Comparison of ENCODE assay signal across 15 cellular contexts in the genomic region with DNA sequence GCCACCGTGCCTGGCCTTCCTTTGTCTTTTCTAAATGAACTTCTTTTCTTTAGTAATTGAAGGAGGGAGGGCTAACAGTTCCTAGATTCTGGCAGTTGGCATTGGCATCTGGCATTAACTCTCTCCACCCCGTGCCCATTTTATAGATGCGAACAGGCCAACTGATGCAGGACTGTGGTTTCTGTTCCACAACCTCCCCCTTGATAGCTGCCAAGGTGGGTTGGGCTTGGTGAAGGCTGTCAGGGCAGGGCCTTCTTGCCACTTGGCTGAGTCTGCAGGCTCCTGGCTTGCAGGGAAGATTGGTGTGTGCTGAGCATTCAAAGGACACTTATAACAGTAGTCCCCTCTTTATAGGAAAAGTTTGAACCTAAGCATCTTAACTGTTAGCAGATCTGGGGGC. TPM values are rescaled to one million over a fixed set of nuclear protein-coding genes. Genes with fewer than 3 reads are reported as not detected.
DNase-seq lines count a peak whose midpoint lies in the region; ATAC-seq, FAIRE-seq and TF ChIP-seq lines count a peak whose summit lies in the region.
"Had no signal": no experiment of that assay in that cellular context is flagged by ENCODE, and none has a peak within 500 bp of the region (broad histone marks: within the 10 kb centered on the region; RNA-seq: fewer than 3 reads in every experiment).

No MANE protein-coding gene starts in this region.

- H3K4me3 Mint-ChIP-seq in MCF 10A (ENCODE audit: unreplicated experiment) = no peak overlapping the region
- H3K4me3 Mint-ChIP-seq in stimulated activated naive B cell treated with anti-CD40 and anti-IgM and Interleukin-4, amounts not matched to agents 10 μg/mL and 1 μg/mL and 100 μg/mL, for 72 hours = peak overlapping the region; percentile 19 to 34

- H3K4me2 ChIP-seq in GM12878 (ENCODE audit: control insufficient read depth, insufficient read depth) = no peak overlapping the region

- H3K79me2 ChIP-seq in GM12878 (ENCODE audit: control insufficient read depth, insufficient read depth, low read length) = no peaks in the 10 kb centered on the region; the same call in 1 of the 2 replicates

- no peaks in the 10 kb centered on the region for H4K20me1 ChIP-seq in GM12878 (ENCODE audit: control insufficient read depth, insufficient read depth)

- H3K27me3 Mint-ChIP-seq in MCF 10A (ENCODE audit: insufficient read depth, unreplicated experiment) = peaks cover 9% of the 10 kb centered on the region
- no peaks in the 10 kb centered on the region for H3K27me3 Mint-ChIP-seq in stimulated activated naive B cell treated with anti-CD40 and anti-IgM and Interleukin-4, amounts not matched to agents 10 μg/mL and 1 μg/mL and 100 μg/mL, for 72 hours

- CTCF ChIA-PET in MCF 10A (lab: Yijun Ruan, JAX) = interaction anchor here (0.6 kb wide), 1 partner anchor 690 kb away, joined by 3 read pairs; no protein-coding TSS in a partner anchor
- CTCF ChIA-PET in GM12878 (lab: Yijun Ruan, JAX) = interaction anchor here (1.0 to 4.0 kb wide), 7 partner anchors 8 to 33 kb away, joined by 3 to 22 read pairs (median 4); no protein-coding TSS in a partner anchor

- in situ Hi-C loops in GM12878 (cut with MboI) = no loop called here

- ATAC-seq in GM12878 (peak; percentile 33), GM18519 (IDR thresholded peaks at IDR 0.05; ENCODE audit: low FRiP score, unreplicated experiment) (no peak)
- no peak for ATAC-seq in stimulated activated naive B cell treated with anti-CD40 and anti-IgM and Interleukin-4, amounts not matched to agents 10 μg/mL and 1 μg/mL and 100 μg/mL, for 72 hours (replicated peaks)
- ATAC-seq: foreskin keratinocyte had no signal

- intact Hi-C loops in MCF 10A (cut with micrococcal nuclease) (no loop called here), breast epithelium (cut with DNase I; ENCODE audit: low total_unique reads) (no loop called here), GM12878 (cut with micrococcal nuclease; ENCODE audit: unreplicated experiment) (no loop called here)

- no peaks in the 10 kb centered on the region for H3K36me3 ChIP-seq in breast epithelium
- H3K36me3 ChIP-seq in GM12878 (ENCODE audit: control insufficient read depth in 2 of 2, insufficient read depth in 2 of 2, low read length in 1 of 2) = no peaks in the 10 kb centered on the region

- no peaks in the 10 kb centered on the region for H3K4me1 ChIP-seq in breast epithelium
- peaks cover 16% of the 10 kb centered on the region for H3K4me1 ChIP-seq in GM12878 (ENCODE audit: control insufficient read depth, insufficient read depth, low read length)
- H3K4me1 ChIP-seq: foreskin keratinocyte had no signal

- H3K27ac Mint-ChIP-seq in MCF 10A (ENCODE audit: low read depth, unreplicated experiment) = no peak overlapping the region
- peak overlapping the region; percentile 44 for H3K27ac Mint-ChIP-seq in stimulated activated naive B cell treated with anti-CD40 and anti-IgM and Interleukin-4, amounts not matched to agents 10 μg/mL and 1 μg/mL and 100 μg/mL, for 72 hours

- no peaks in the 10 kb centered on the region for H3K9me3 Mint-ChIP-seq in MCF 10A (ENCODE audit: unreplicated experiment)
- H3K9me3 Mint-ChIP-seq in stimulated activated naive B cell treated with anti-CD40 and anti-IgM and Interleukin-4, amounts not matched to agents 10 μg/mL and 1 μg/mL and 100 μg/mL, for 72 hours = no peaks in the 10 kb centered on the region

- no peak for TF ChIP-seq CTCF in MCF 10A (IDR thresholded peaks at IDR 0.05; ENCODE audit: unreplicated experiment)
- TF ChIP-seq CTCF in breast epithelium (IDR thresholded peaks at IDR 0.05) = no peak
- no peak for TF ChIP-seq CTCF in GM12878 (IDR thresholded peaks at IDR 0.05 in 2 of 3, conservative IDR thresholded peaks at IDR 0.05 in 1 of 3; ENCODE audit: control insufficient read depth in 2 of 3, extremely low read depth in 1 of 3, insufficient read depth in 1 of 3, low read depth in 3 of 3, low read length in 3 of 3)

- no peak for FAIRE-seq in GM12878 (lab: Jason Lieb, UNC)

- RAD21 ChIA-PET in GM12878 (lab: Charles Lee; ENCODE audit: unreplicated experiment) = interaction anchor here (0.8 to 12.8 kb wide), 6 partner anchors 9 to 77 kb away, joined by 3 to 128 read pairs (median 8); no protein-coding TSS in a partner anchor

- BruUV-seq in MCF 10A (replicated peaks; lab: Mats Ljungman, UMichigan) = no TSS peak
- BruUV-seq in GM12878 (replicated peaks; lab: Mats Ljungman, UMichigan) = no TSS peak

- H3K4me3 ChIP-seq in breast epithelium (no peak overlapping the region), GM12878 (no peak overlapping the region)

- TF ChIP-seq RAD21 in GM12878 (IDR thresholded peaks at IDR 0.05; ENCODE audit: insufficient read depth, low read depth, low read length) = no peak

- SMC1A ChIA-PET in GM12878 (lab: Charles Lee; ENCODE audit: uncharacterized antibody, unreplicated experiment) = interaction anchor here (0.7 to 4.1 kb wide), 3 partner anchors 13 to 246 kb away, joined by 3 to 35 read pairs (median 3); partner anchors contain the start of gene RPL39

- H3K4me1 Mint-ChIP-seq in MCF 10A (ENCODE audit: insufficient read depth, unreplicated experiment) = peaks cover 6% of the 10 kb centered on the region
- peaks cover 36 to 46% of the 10 kb centered on the region in 2 donors for H3K4me1 Mint-ChIP-seq in stimulated activated naive B cell treated with anti-CD40 and anti-IgM and Interleukin-4, amounts not matched to agents 10 μg/mL and 1 μg/mL and 100 μg/mL, for 72 hours

- no peak for TF ChIP-seq EP300 in GM12878 (IDR thresholded peaks at IDR 0.05; ENCODE audit: borderline replicate concordance in 1 of 2, control insufficient read depth in 1 of 2, low read depth in 2 of 2, low read length in 2 of 2)

- H3K27me3 ChIP-seq in breast epithelium (peaks cover 0 to 17% of the 10 kb centered on the region in 2 donors), GM12878 (replicated peaks in 1 of 2; ENCODE audit: control insufficient read depth in 2 of 2, insufficient read depth in 2 of 2, low read length in 1 of 2) (no peaks in the 10 kb centered on the region)

- POLR2A ChIA-PET in MCF 10A (lab: Yijun Ruan, JAX) (interaction anchor here (0.7 to 1.3 kb wide), 2 partner anchors 17 to 85 kb away, joined by 3 to 4 read pairs; no protein-coding TSS in a partner anchor), GM12878 (lab: Charles Lee) (interaction anchor here (0.9 to 1.9 kb wide), 2 partner anchors 13 to 143 kb away, joined by 3 to 8 read pairs; no protein-coding TSS in a partner anchor)

- no peak overlapping the region for H3K9ac ChIP-seq in GM12878 (ENCODE audit: control insufficient read depth, insufficient read depth, low read length)

- H3K36me3 Mint-ChIP-seq in MCF 10A (ENCODE audit: insufficient read depth, unreplicated experiment) = no peaks in the 10 kb centered on the region
- peaks cover 5 to 6% of the 10 kb centered on the region in 2 donors for H3K36me3 Mint-ChIP-seq in stimulated activated naive B cell treated with anti-CD40 and anti-IgM and Interleukin-4, amounts not matched to agents 10 μg/mL and 1 μg/mL and 100 μg/mL, for 72 hours

- H3K9me3 ChIP-seq in breast epithelium = no peaks in the 10 kb centered on the region
- H3K9me3 ChIP-seq in GM12878 (replicated peaks; ENCODE audit: control insufficient read depth, insufficient read depth, low read length) = no peaks in the 10 kb centered on the region; the same call in 2 of the 3 replicates

- no peak overlapping the region for H3K27ac ChIP-seq in breast epithelium
- no peak overlapping the region for H3K27ac ChIP-seq in GM12878 (ENCODE audit: control insufficient read depth, insufficient read depth)
- H3K27ac ChIP-seq: foreskin keratinocyte had no signal

- DNase-seq in MCF 10A (ENCODE audit: unreplicated experiment) (peak; percentile 28), breast epithelium (ENCODE audit: low spot score in 2 of 2) (no peak), M059J (ENCODE audit: low read depth) (peak; percentile 86), GM12878 (ENCODE audit: low read depth, low spot score) (no peak), NCI-H2107 (lab: John Stamatoyannopoulos, UW) (no peak), NCI-H510A treated with DMSO at 0.1 percent for 48 hours (lab: John Stamatoyannopoulos, UW) (no peak)
- DNase-seq in stimulated activated naive B cell treated with anti-CD40 and anti-IgM and Interleukin-4, amounts not matched to agents 10 μg/mL and 1 μg/mL and 100 μg/mL, for 72 hours = no peak
- DNase-seq: activated CD4-positive, alpha-beta T cell treated with anti-CD3 and anti-CD28 coated beads, Interleukin-2, amount 50 U/mL, for 1 hour; activated effector memory CD4-positive, alpha-beta T cell treated with Interleukin-2 at 50 U/mL for 16 hours; effector CD8-positive, alpha-beta T cell; midbrain; NCI-H1930; stimulated activated CD4-positive, alpha-beta T cell treated with anti-CD3 and anti-CD28 coated beads, Interleukin-2, amount 100 ng/mL, for 24 hours had no signal

- 36% methylated on average over 3 of the region's 3 CpGs for WGBS in GM12878 (ENCODE audit: insufficient coverage, insufficient replicate concordance, low lambda C conversion rate, missing lambda C conversion rate)

- H2AFZ ChIP-seq in GM12878 (ENCODE audit: control insufficient read depth, low read depth, low read length) = no peak overlapping the region

- TF ChIP-seq POLR2A in breast epithelium (IDR thresholded peaks at IDR 0.05) (no peak), GM12878 (IDR thresholded peaks at IDR 0.05; ENCODE audit: low read depth, low read length) (no peak)

RNA-seq across cellular contexts. Expression of gene SOWAHD, which starts 4.3 kb away (rescaled TPM):
- total RNA-seq in MCF 10A (2022) (not detected in 2 replicates), breast epithelium (1 to 10 TPM in 1 of 3 donors, under 1 TPM in 1, not detected in 1; 0.33 to 1.9 TPM), GM12878 (2014; rRNA removed) (5.4 and 5.6 TPM in 2 replicates), GM12878 (2014; rRNA removed; fragmentation: Illumina TruSeq; extraction: Trizol) (1.5 and 1.6 TPM in 2 replicates), GM12878 (2021) (7.4 and 7.8 TPM in 2 replicates)
- total RNA-seq in M059J (2014; rRNA removed; shearing (Covaris generic)) = 1.8 and 3.0 TPM in 2 replicates
- 3.8 and 5.0 TPM in 2 replicates for total RNA-seq in GM12878 (2013; cell fraction: nucleolus; rRNA removed)
- not detected for polyA plus RNA-seq in GM12878 (2011; ENCODE audit: low read depth)
- polyA plus RNA-seq in GM12878 (2011; rRNA removed) (1.3 and 2.2 TPM in 2 replicates), GM12878 (2014; fragmentation: Illumina TruSeq; extraction: Trizol) (0.41 and 1.4 TPM in 2 replicates), GM12878 (2014; fragmentation: Nextera tagmentation; extraction: Ambion mirVana) (under 1 TPM; 0.27 to 0.69 TPM), GM12878 (2014; rRNA removed) (5.7 and 6.1 TPM in 2 replicates), GM12878 (2016; fragmentation: Nextera tagmentation; extraction: Ambion mirVana) (1 to 10 TPM; 2.9 to 3.7 TPM)
- 2.3 and 3.7 TPM in 2 replicates for polyA plus RNA-seq in GM12878 (2011; cell fraction: cytosol; rRNA removed)
- polyA plus RNA-seq in GM12878 (2011; cell fraction: nucleus; rRNA removed) = 2.3 TPM in 2 replicates
- polyA plus RNA-seq in GM12878 (2012) = 1.0 and 2.8 TPM in 2 replicates
- polyA minus RNA-seq in GM12878 (2011; rRNA and poly(A)+ RNA removed) = 0.37 and 1.6 TPM in 2 replicates
- 0.94 and 1.1 TPM in 2 replicates for polyA minus RNA-seq in GM12878 (2011; cell fraction: cytosol; rRNA and poly(A)+ RNA removed)
- 0.67 and 1.1 TPM in 2 replicates for polyA minus RNA-seq in GM12878 (2011; cell fraction: nucleus; rRNA and poly(A)+ RNA removed)

RNA-seq across cellular contexts. Expression of gene RPL39, which starts 28.7 kb away (rescaled TPM):
- total RNA-seq in MCF 10A (2022) (1,826 and 1,944 TPM in 2 replicates), breast epithelium (1,000 to 10,000 TPM; 7,705 to 9,033 (median 8,363) TPM), GM12878 (2014; rRNA removed) (1,792 and 2,082 TPM in 2 replicates), GM12878 (2014; rRNA removed; fragmentation: Illumina TruSeq; extraction: Trizol) (3,753 and 4,112 TPM in 2 replicates), GM12878 (2021) (2,274 and 2,439 TPM in 2 replicates)
- 4,086 and 14,063 TPM in 2 replicates for total RNA-seq in M059J (2014; rRNA removed; shearing (Covaris generic))
- 298 and 461 TPM in 2 replicates for total RNA-seq in GM12878 (2013; cell fraction: nucleolus; rRNA removed)
- polyA plus RNA-seq in GM12878 (2011; ENCODE audit: low read depth) = 4,793 TPM
- polyA plus RNA-seq in GM12878 (2011; rRNA removed) (4,235 and 5,931 TPM in 2 replicates), GM12878 (2014; fragmentation: Illumina TruSeq; extraction: Trizol) (6,541 and 7,422 TPM in 2 replicates), GM12878 (2014; fragmentation: Nextera tagmentation; extraction: Ambion mirVana) (1,000 to 10,000 TPM; 4,146 to 5,350 TPM), GM12878 (2014; rRNA removed) (2,881 and 3,581 TPM in 2 replicates), GM12878 (2016; fragmentation: Nextera tagmentation; extraction: Ambion mirVana) (1,000 to 10,000 TPM; 1,812 to 1,889 TPM)
- polyA plus RNA-seq in GM12878 (2011; cell fraction: cytosol; rRNA removed) = 2,324 and 2,798 TPM in 2 replicates
- 799 and 1,687 TPM in 2 replicates for polyA plus RNA-seq in GM12878 (2011; cell fraction: nucleus; rRNA removed)
- 9,814 and 10,250 TPM in 2 replicates for polyA plus RNA-seq in GM12878 (2012)
- 1,155 and 1,469 TPM in 2 replicates for polyA minus RNA-seq in GM12878 (2011; rRNA and poly(A)+ RNA removed)
- polyA minus RNA-seq in GM12878 (2011; cell fraction: cytosol; rRNA and poly(A)+ RNA removed) = 295 and 328 TPM in 2 replicates
- 71.3 and 90.8 TPM in 2 replicates for polyA minus RNA-seq in GM12878 (2011; cell fraction: nucleus; rRNA and poly(A)+ RNA removed)

Comparison
In these comparisons a context has a peak if more than half of its experiments do, and no peak if none do; other contexts are left out.
1. DNase-seq: peak in MCF 10A (single experiment) and M059J (single experiment); none in breast epithelium (0 of 2), GM12878 (single experiment), stimulated activated naive B cell treated with anti-CD40 and anti-IgM and Interleukin-4, amounts not matched to agents 10 μg/mL and 1 μg/mL and 100 μg/mL, for 72 hours (single experiment), NCI-H2107 (single experiment) and NCI-H510A treated with DMSO at 0.1 percent for 48 hours (single experiment).